Comparison of ENCODE assay signal across 8 cellular contexts in the genomic region with DNA sequence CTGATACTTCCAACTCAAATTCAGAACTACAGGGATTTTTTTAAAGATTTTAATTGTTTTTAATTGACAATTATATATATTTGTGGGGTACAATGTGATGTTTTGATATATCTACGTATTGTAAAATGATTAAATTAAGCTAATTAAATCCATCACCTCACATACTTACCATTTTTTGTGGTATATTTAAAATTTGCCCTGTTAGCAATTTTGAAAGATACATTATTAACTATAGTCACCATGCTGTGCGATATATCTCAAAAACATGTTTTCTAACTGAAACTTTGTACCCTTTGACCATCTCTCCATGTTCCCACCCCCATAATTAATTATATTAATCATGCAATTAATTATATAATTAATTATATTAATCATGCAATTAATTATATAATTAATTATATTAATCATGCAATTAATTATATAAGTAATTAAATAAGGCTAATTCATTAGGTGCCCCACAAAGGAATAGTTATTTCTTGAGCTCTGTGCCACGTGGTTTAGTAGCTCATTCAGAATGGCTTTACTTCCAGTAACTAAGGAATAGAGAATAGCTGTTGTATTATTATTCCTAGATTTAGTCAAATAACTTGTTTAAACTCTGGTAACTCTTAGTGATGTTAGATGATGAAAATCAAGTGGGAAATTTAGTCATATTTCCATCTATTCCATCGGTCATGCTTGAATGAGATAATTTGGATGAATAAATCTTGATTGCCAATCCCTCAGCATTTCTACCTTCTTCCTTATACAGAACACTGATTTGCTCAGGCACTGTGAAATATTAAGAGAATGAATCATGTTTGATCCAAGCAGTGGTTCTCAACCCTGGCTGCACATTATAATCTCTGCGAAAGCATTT. TPM values are rescaled to one million over a fixed set of nuclear protein-coding genes. Genes with fewer than 3 reads are reported as not detected.
A peak's percentile ranks its signal among the peaks of the same experiment; 100 is the strongest.
DNase-seq lines count a peak whose midpoint lies in the region; ATAC-seq and FAIRE-seq lines count a peak whose summit lies in the region.

No MANE protein-coding gene starts in this region.

- no peak for ATAC-seq in HG02759 (IDR thresholded peaks at IDR 0.05; ENCODE audit: unreplicated experiment)

- DNase-seq in H7 = no peak
- DNase-seq in amniotic epithelial cell (ENCODE audit: low read depth) = peak; percentile 15
- DNase-seq in kidney tubule cell (ENCODE audit: low spot score) = peak; percentile 89
- DNase-seq in iPS-NIHi11 (ENCODE audit: low spot score) = no peak
- no peak for DNase-seq in NK-92 (lab: John Stamatoyannopoulos, UW; ENCODE audit: unreplicated experiment)
- no peak for DNase-seq in foreskin melanocyte

- H3K36me3 ChIP-seq in H7 (replicated peaks; ENCODE audit: control insufficient read depth, insufficient read depth, low read length) = no peaks in the 10 kb centered on the region

- FAIRE-seq in A204.1 (lab: Jason Lieb, UNC) = peak; percentile 56

- no peaks in the 10 kb centered on the region for H3K27me3 ChIP-seq in H7 (ENCODE audit: control insufficient read depth, insufficient read depth, low read length)

- H3K4me3 ChIP-seq in H7 (ENCODE audit: insufficient read depth, low read depth, low read length) = peak overlapping the region; percentile 58

RNA-seq across cellular contexts. Expression of a gene that starts 25.1 kb away (rescaled TPM):
- total RNA-seq in H7 (2014; rRNA removed; shearing (Covaris generic)) = 7.5 and 8.7 TPM in 2 replicates

RNA-seq across cellular contexts. Expression of a gene that starts 38.2 kb away (rescaled TPM):
- total RNA-seq in H7 (2014; rRNA removed; shearing (Covaris generic)) = 35.5 and 54.5 TPM in 2 replicates

Comparison
In these comparisons a context has a peak if more than half of its experiments do, and no peak if none do; other contexts are left out.
1. DNase-seq: peak in amniotic epithelial cell (single experiment) and kidney tubule cell (single experiment); none in H7 (single experiment), iPS-NIHi11 (single experiment), NK-92 (single experiment) and foreskin melanocyte (single experiment).